In genomic region chr11:69598147-69598546, GRCh38 we compare ENCODE assay signal across 12 cellular contexts. TPM values are rescaled to one million over a fixed set of nuclear protein-coding genes. Genes with fewer than 3 reads are reported as not detected.
DNase-seq lines count a peak whose midpoint lies in the region; ATAC-seq and TF ChIP-seq lines count a peak whose summit lies in the region.
"Had no signal": no experiment of that assay in that cellular context is flagged by ENCODE, and none has a peak within 500 bp of the region (broad histone marks: within the 10 kb centered on the region; RNA-seq: fewer than 3 reads in every experiment).

No MANE protein-coding gene starts in this region.

- H2BK12ac ChIP-seq in H9 (ENCODE audit: insufficient read length, low read depth, low read length) = no peak overlapping the region

- no peak overlapping the region for H3K9ac ChIP-seq in H9 (ENCODE audit: extremely low read depth, insufficient read length, low read length)

- peaks cover 2 to 16% of the 10 kb centered on the region in 2 experiments; a peak in 3 of 5 replicates for H3K9me3 Mint-ChIP-seq in H9
- no peaks in the 10 kb centered on the region for H3K9me3 Mint-ChIP-seq in activated naive CD8-positive, alpha-beta T cell treated with anti-CD3 and anti-CD28 coated beads for 36 hours
- H3K9me3 Mint-ChIP-seq: activated naive CD4-positive, alpha-beta T cell treated with anti-CD3 and anti-CD28 coated beads, Interleukin-2, amount 10 ng/mL, durations not matched to agents 7 days and 5 days had no signal

- no peak overlapping the region for H2BK120ac ChIP-seq in H9 (ENCODE audit: low read depth, low read length, poor library complexity, severe bottlenecking)

- TF ChIP-seq CTCF in AG09309 (IDR thresholded peaks at IDR 0.05; ENCODE audit: control insufficient read depth, insufficient read depth, low read depth, low read length, missing control alignments) (peak; percentile 14), H9 (conservative IDR thresholded peaks at IDR 0.05) (peak; percentile 39; the same call in 2 of the 3 replicates), hepatocyte (IDR thresholded peaks at IDR 0.05; ENCODE audit: poor library complexity) (peak; percentile 5), ovary (IDR thresholded peaks at IDR 0.05) (no peak)

- H3K27me3 ChIP-seq in H9 (ENCODE audit: insufficient read depth, low read length) = no peaks in the 10 kb centered on the region
- no peaks in the 10 kb centered on the region for H3K27me3 ChIP-seq in hepatocyte
- no peaks in the 10 kb centered on the region for H3K27me3 ChIP-seq in ovary

- no peaks in the 10 kb centered on the region for H3K9me2 ChIP-seq in hepatocyte (replicated peaks; ENCODE audit: insufficient read depth)

- no peaks in the 10 kb centered on the region for H3K36me3 ChIP-seq in hepatocyte (replicated peaks; ENCODE audit: insufficient read depth, low read depth)
- no peaks in the 10 kb centered on the region for H3K36me3 ChIP-seq in ovary
- H3K36me3 ChIP-seq: tibial artery had no signal

- H3K4me3 Mint-ChIP-seq in H9 = no peak overlapping the region
- no peak overlapping the region for H3K4me3 Mint-ChIP-seq in activated naive CD8-positive, alpha-beta T cell treated with anti-CD3 and anti-CD28 coated beads for 36 hours
- H3K4me3 Mint-ChIP-seq: activated naive CD4-positive, alpha-beta T cell treated with anti-CD3 and anti-CD28 coated beads, Interleukin-2, amount 10 ng/mL, durations not matched to agents 7 days and 5 days had no signal

- H3K27ac Mint-ChIP-seq in H9 = no peak overlapping the region
- H3K27ac Mint-ChIP-seq in activated naive CD8-positive, alpha-beta T cell treated with anti-CD3 and anti-CD28 coated beads for 36 hours = no peak overlapping the region
- H3K27ac Mint-ChIP-seq: activated naive CD4-positive, alpha-beta T cell treated with anti-CD3 and anti-CD28 coated beads, Interleukin-2, amount 10 ng/mL, durations not matched to agents 7 days and 5 days had no signal

- H3K14ac ChIP-seq in H9 (ENCODE audit: insufficient read depth, low read length) = no peak overlapping the region

- no peak overlapping the region for H3K56ac ChIP-seq in H9 (ENCODE audit: insufficient read length, low read depth, low read length)

- H3K4ac ChIP-seq in H9 (ENCODE audit: low read depth, low read length) = no peak overlapping the region

- H4K91ac ChIP-seq in H9 (ENCODE audit: insufficient read length, low read depth, low read length) = no peak overlapping the region

- no peak overlapping the region for H2BK5ac ChIP-seq in H9 (ENCODE audit: insufficient read length, low read length)

- peaks cover 0 to 18% (median 2%) of the 10 kb centered on the region in 3 experiments; a peak in 4 of 7 replicates for H3K36me3 Mint-ChIP-seq in H9 (ENCODE audit: insufficient read depth in 1 of 3, low read depth in 3 of 3)
- H3K36me3 Mint-ChIP-seq in activated naive CD8-positive, alpha-beta T cell treated with anti-CD3 and anti-CD28 coated beads for 36 hours = no peaks in the 10 kb centered on the region
- H3K36me3 Mint-ChIP-seq: activated naive CD4-positive, alpha-beta T cell treated with anti-CD3 and anti-CD28 coated beads, Interleukin-2, amount 10 ng/mL, durations not matched to agents 7 days and 5 days had no signal

- H3K23ac ChIP-seq in H9 (ENCODE audit: insufficient read length, low read depth, low read length) = no peak overlapping the region

- H3K4me1 Mint-ChIP-seq in H9 = peaks cover 12 to 15% of the 10 kb centered on the region in 2 experiments
- H3K4me1 Mint-ChIP-seq in activated naive CD8-positive, alpha-beta T cell treated with anti-CD3 and anti-CD28 coated beads for 36 hours = no peaks in the 10 kb centered on the region
- H3K4me1 Mint-ChIP-seq: activated naive CD4-positive, alpha-beta T cell treated with anti-CD3 and anti-CD28 coated beads, Interleukin-2, amount 10 ng/mL, durations not matched to agents 7 days and 5 days had no signal

- TF ChIP-seq POLR2A in ovary (IDR thresholded peaks at IDR 0.05) = no peak

- no peaks in the 10 kb centered on the region for H4K20me1 ChIP-seq in H9 (ENCODE audit: control insufficient read depth, insufficient read depth, insufficient read length)
- H4K20me1 ChIP-seq in hepatocyte (ENCODE audit: insufficient read depth, poor library complexity, severe bottlenecking) = no peaks in the 10 kb centered on the region

- intact Hi-C loops in ovary (cut with DNase I) = no loop called here

- H2AFZ ChIP-seq in H9 (ENCODE audit: low read length) (no peak overlapping the region), hepatocyte (no peak overlapping the region)

- H3K79me2 ChIP-seq in H9 (ENCODE audit: insufficient read depth, low read length) (no peaks in the 10 kb centered on the region), hepatocyte (no peaks in the 10 kb centered on the region)

- H2BK20ac ChIP-seq in H9 (ENCODE audit: low read depth, low read length, poor library complexity, severe bottlenecking) = no peak overlapping the region

- H3K27ac ChIP-seq in H9 (ENCODE audit: insufficient read length, low read depth, low read length) = no peak overlapping the region
- no peak overlapping the region for H3K27ac ChIP-seq in hepatocyte
- no peak overlapping the region for H3K27ac ChIP-seq in ovary
- H3K27ac ChIP-seq: tibial artery had no signal

- no CpG with 5 or more reads among the region's 5 CpGs for WGBS in H9 (ENCODE audit: extremely low coverage, insufficient read length, low lambda C conversion rate)
- WGBS in hepatocyte (ENCODE audit: low lambda C conversion rate, missing lambda C conversion rate) = 83% methylated on average over 5 of the region's 5 CpGs
- WGBS in ovary, 3 donors = 57 to 76% (median 74%) methylated on average over 5 of the region's 5 CpGs

- H3K4me1 ChIP-seq in H9 (ENCODE audit: insufficient read depth, low read length) (peaks cover 2% of the 10 kb centered on the region; the same call in 1 of the 2 replicates), hepatocyte (ENCODE audit: insufficient read depth) (no peaks in the 10 kb centered on the region), ovary (ENCODE audit: insufficient read depth) (no peaks in the 10 kb centered on the region)
- H3K4me1 ChIP-seq: tibial artery had no signal

- H4K5ac ChIP-seq in H9 (ENCODE audit: insufficient read length, low read depth, low read length) = no peak overlapping the region

- DNase-seq in AG09309 (ENCODE audit: low read depth) (no peak), H9 (no peak), hepatocyte (ENCODE audit: low spot score) (no peak), ovary (no peak), NCI-H69 (lab: John Stamatoyannopoulos, UW) (no peak), AG08396 (ENCODE audit: low spot score) (no peak)
- no peak for DNase-seq in activated naive CD8-positive, alpha-beta T cell treated with anti-CD3 and anti-CD28 coated beads for 36 hours
- DNase-seq: activated naive CD4-positive, alpha-beta T cell treated with anti-CD3 and anti-CD28 coated beads, Interleukin-2, amount 10 ng/mL, durations not matched to agents 7 days and 5 days; NCI-H1105 treated with DMSO at 0.1 percent for 48 hours; tibial artery had no signal

- H2AK5ac ChIP-seq in H9 (ENCODE audit: insufficient read length, low read length) = no peak overlapping the region

- H3K23me2 ChIP-seq in H9 (ENCODE audit: insufficient read length, low read depth, low read length, poor library complexity, severe bottlenecking) = no peaks in the 10 kb centered on the region

- no peak overlapping the region for H4K8ac ChIP-seq in H9 (replicated peaks; ENCODE audit: insufficient read length, low read depth, low read length)

- H3K4me2 ChIP-seq in H9 (ENCODE audit: insufficient read depth, insufficient read length, low read length) (no peak overlapping the region), hepatocyte (no peak overlapping the region)

- H3K9me3 ChIP-seq in H9 (ENCODE audit: control insufficient read depth, low read depth, low read length) (no peaks in the 10 kb centered on the region), hepatocyte (ENCODE audit: low read depth) (no peaks in the 10 kb centered on the region), ovary (no peaks in the 10 kb centered on the region)

- H2BK15ac ChIP-seq in H9 (ENCODE audit: low read depth, low read length) = no peak overlapping the region

- no peak overlapping the region for H3K18ac ChIP-seq in H9 (ENCODE audit: insufficient read length, low read depth, low read length)

- ATAC-seq in SK-N-SH treated with all-trans-retinoic acid at 6 μM for 48 hours = peak; percentile 46; the same call in 1 of the 3 replicates
- ATAC-seq: activated CD4-positive, CD25-positive, alpha-beta regulatory T cell treated with anti-CD3 and anti-CD28 coated beads, Interleukin-2, amount 50 U/mL, for 24 hours had no signal

- H3K79me1 ChIP-seq in H9 (ENCODE audit: insufficient read depth, low read depth, low read length, poor library complexity, severe bottlenecking) = no peaks in the 10 kb centered on the region

- no peak for TF ChIP-seq EP300 in ovary (IDR thresholded peaks at IDR 0.05)

- peaks cover 17% of the 10 kb centered on the region for H3K27me3 Mint-ChIP-seq in H9 (ENCODE audit: low read depth)
- H3K27me3 Mint-ChIP-seq in activated naive CD8-positive, alpha-beta T cell treated with anti-CD3 and anti-CD28 coated beads for 36 hours = peaks cover 5% of the 10 kb centered on the region

- H3T11ph ChIP-seq in H9 (ENCODE audit: low read length) = no peak overlapping the region

- H3K4me3 ChIP-seq in AG09309 (ENCODE audit: control insufficient read depth, low read depth, low read length) = no peak overlapping the region
- no peak overlapping the region for H3K4me3 ChIP-seq in hepatocyte
- no peak overlapping the region for H3K4me3 ChIP-seq in ovary
- H3K4me3 ChIP-seq: tibial artery had no signal

TF ChIP-seq in SK-N-SH treated with all-trans-retinoic acid at 6 μM for 48 hours, 23 proteins besides CTCF, POLR2A, EP300 and RAD21:
- TF ChIP-seq ZFP30 (CRISPR knock-in tag; IDR thresholded peaks at IDR 0.05) = no peak
- no peak for TF ChIP-seq RARB (CRISPR knock-in tag; IDR thresholded peaks at IDR 0.05)

RNA-seq across cellular contexts. Expression of gene CCND1, which starts 42.8 kb away (rescaled TPM):
- total RNA-seq in H9 (2021) (372 and 399 TPM in 2 replicates), hepatocyte (69.6 and 80.2 TPM in 2 replicates), ovary (10 to 100 TPM in 5 of 7 donors, 1 to 10 TPM in 2; 6.0 to 58.9 (median 19.2) TPM)
- polyA plus RNA-seq in hepatocyte (81.9 and 82.9 TPM in 2 replicates), ovary (10 to 100 TPM in 1 of 2 donors, 1 to 10 TPM in 1; 3.4 to 19.3 TPM)
- total RNA-seq in activated naive CD8-positive, alpha-beta T cell treated with anti-CD3 and anti-CD28 coated beads for 36 hours = 1 to 10 TPM; 2.4 to 3.2 TPM

Comparison
In these comparisons a context has a peak if more than half of its experiments do, and no peak if none do; other contexts are left out.
1. CTCF ChIP-seq: peak in AG09309 (single experiment), H9 (single experiment) and hepatocyte (single experiment); none in ovary (0 of 3).